In genomic region chr1:21814981-21815583, GRCh38 we compare ENCODE assay signal across 13 cellular contexts. TPM values are rescaled to one million over a fixed set of nuclear protein-coding genes. Genes with fewer than 3 reads are reported as not detected.
A peak's percentile ranks its signal among the peaks of the same experiment; 100 is the strongest.
DNase-seq lines count a peak whose midpoint lies in the region; ATAC-seq, FAIRE-seq and TF ChIP-seq lines count a peak whose summit lies in the region.
"Had no signal": no experiment of that assay in that cellular context is flagged by ENCODE, and none has a peak within 500 bp of the region (broad histone marks: within the 10 kb centered on the region; RNA-seq: fewer than 3 reads in every experiment).

No MANE protein-coding gene starts in this region.

- peak overlapping the region in 6 of 7 donors; percentile 14 to 69 (median 54) for H3K4me3 Mint-ChIP-seq in CD8-positive, alpha-beta memory T cell
- H3K4me3 Mint-ChIP-seq in natural killer cell treated with Interleukin-12 subunit alpha and Interleukin-12 subunit beta and Interleukin-15 and Interleukin-18, amount 100 ng/mL, for 72 hours = peak overlapping the region; percentile 91

- H3K4me3 ChIP-seq in CD8-positive, alpha-beta memory T cell (ENCODE audit: low read length) = no peak overlapping the region
- H3K4me3 ChIP-seq in H7 (ENCODE audit: insufficient read depth, low read depth, low read length) (peak overlapping the region; percentile 73), bronchial epithelial cell (ENCODE audit: low read depth, low read length) (no peak overlapping the region)

- peaks cover 16 to 31% of the 10 kb centered on the region in 2 donors for H3K27me3 Mint-ChIP-seq in CD8-positive, alpha-beta memory T cell
- H3K27me3 Mint-ChIP-seq in natural killer cell treated with Interleukin-12 subunit alpha and Interleukin-12 subunit beta and Interleukin-15 and Interleukin-18, amount 100 ng/mL, for 72 hours = peaks cover 4 to 8% of the 10 kb centered on the region in 2 donors

- peaks cover 5 to 10% (median 9%) of the 10 kb centered on the region in 3 donors for H3K4me1 Mint-ChIP-seq in CD8-positive, alpha-beta memory T cell
- H3K4me1 Mint-ChIP-seq in natural killer cell treated with Interleukin-12 subunit alpha and Interleukin-12 subunit beta and Interleukin-15 and Interleukin-18, amount 100 ng/mL, for 72 hours (ENCODE audit: low read depth in 2 of 2) = peaks cover 7 to 16% of the 10 kb centered on the region in 2 donors

- peak overlapping the region in 1 of 8 donors; percentile 6 for H3K27ac Mint-ChIP-seq in CD8-positive, alpha-beta memory T cell
- peak overlapping the region in 1 of 2 donors; percentile 34 for H3K27ac Mint-ChIP-seq in natural killer cell treated with Interleukin-12 subunit alpha and Interleukin-12 subunit beta and Interleukin-15 and Interleukin-18, amount 100 ng/mL, for 72 hours

- no peaks in the 10 kb centered on the region for H3K9me3 ChIP-seq in CD8-positive, alpha-beta memory T cell (ENCODE audit: low read length)

- CTCF ChIA-PET in CD8-positive, alpha-beta memory T cell (lab: Charles Lee) = no interaction called here

- FAIRE-seq in bronchial epithelial cell (lab: Jason Lieb, UNC) = peak; percentile 68

- ATAC-seq in natural killer cell treated with Interleukin-12 subunit alpha and Interleukin-12 subunit beta and Interleukin-15 and Interleukin-18, amount 100 ng/mL, for 72 hours = peak; percentile 31 to 56

- peaks cover 0 to 3% (median 0%) of the 10 kb centered on the region in 3 donors for H3K36me3 Mint-ChIP-seq in CD8-positive, alpha-beta memory T cell
- H3K36me3 Mint-ChIP-seq in natural killer cell treated with Interleukin-12 subunit alpha and Interleukin-12 subunit beta and Interleukin-15 and Interleukin-18, amount 100 ng/mL, for 72 hours = no peaks in the 10 kb centered on the region

- TF ChIP-seq CTCF in bronchial epithelial cell (IDR thresholded peaks at IDR 0.05; ENCODE audit: insufficient read depth, low read length, severe bottlenecking) = no peak

- no peak overlapping the region for H3K27ac ChIP-seq in CD8-positive, alpha-beta memory T cell (ENCODE audit: low read depth, low read length)

- no peak for DNase-seq in CD8-positive, alpha-beta memory T cell
- peak; percentile 19 for DNase-seq in H7
- no peak for DNase-seq in bronchial epithelial cell (ENCODE audit: low read depth)
- no peak for DNase-seq in natural killer cell treated with Interleukin-12 subunit alpha and Interleukin-12 subunit beta and Interleukin-15 and Interleukin-18, amount 100 ng/mL, for 72 hours (ENCODE audit: low spot score)
- no peak for DNase-seq in NCI-H2029 (lab: John Stamatoyannopoulos, UW)
- DNase-seq in superior temporal gyrus (ENCODE audit: extremely low spot score) = no peak
- DNase-seq in kidney tubule cell (ENCODE audit: low spot score) = no peak
- DNase-seq in CD1c-positive myeloid dendritic cell (ENCODE audit: extremely low spot score) = no peak
- DNase-seq: amniotic stem cell, NCI-H345, SHP77 had no signal

- peaks cover 0 to 4% (median 2%) of the 10 kb centered on the region in 5 donors for H3K9me3 Mint-ChIP-seq in CD8-positive, alpha-beta memory T cell
- peaks cover 4% of the 10 kb centered on the region for H3K9me3 Mint-ChIP-seq in natural killer cell treated with Interleukin-12 subunit alpha and Interleukin-12 subunit beta and Interleukin-15 and Interleukin-18, amount 100 ng/mL, for 72 hours

- H3K36me3 ChIP-seq in CD8-positive, alpha-beta memory T cell (ENCODE audit: insufficient read depth, low read length) = no peaks in the 10 kb centered on the region
- H3K36me3 ChIP-seq in H7 (replicated peaks; ENCODE audit: control insufficient read depth, insufficient read depth, low read length) = no peaks in the 10 kb centered on the region
- no peaks in the 10 kb centered on the region for H3K36me3 ChIP-seq in bronchial epithelial cell (ENCODE audit: control insufficient read depth, insufficient read depth, low read length)

- H3K27me3 ChIP-seq in CD8-positive, alpha-beta memory T cell (ENCODE audit: insufficient read depth, low read length, poor library complexity, severe bottlenecking) = peaks cover 6% of the 10 kb centered on the region
- no peaks in the 10 kb centered on the region; the same call in 1 of the 2 replicates for H3K27me3 ChIP-seq in H7 (ENCODE audit: control insufficient read depth, insufficient read depth, low read length)
- no peaks in the 10 kb centered on the region for H3K27me3 ChIP-seq in bronchial epithelial cell (ENCODE audit: control insufficient read depth, insufficient read depth, low read length)

- no peaks in the 10 kb centered on the region for H3K4me1 ChIP-seq in CD8-positive, alpha-beta memory T cell (ENCODE audit: insufficient read depth, low read length)

- POLR2A ChIA-PET in CD8-positive, alpha-beta memory T cell (lab: Charles Lee) = no interaction called here

RNA-seq across cellular contexts. Expression of gene LDLRAD2, which starts 3.0 kb away (rescaled TPM):
- total RNA-seq in CD8-positive, alpha-beta memory T cell = not detected
- not detected for polyA plus RNA-seq in CD8-positive, alpha-beta memory T cell
- 0.97 and 1.3 TPM in 2 replicates for total RNA-seq in H7 (2014; rRNA removed; shearing (Covaris generic))
- total RNA-seq in bronchial epithelial cell = under 0.01 TPM in 1 of 2 replicates, not detected in the other
- total RNA-seq in natural killer cell treated with Interleukin-12 subunit alpha and Interleukin-12 subunit beta and Interleukin-15 and Interleukin-18, amount 100 ng/mL, for 72 hours = not detected
- total RNA-seq: LHCN-M2, subcutaneous adipose tissue had no signal

RNA-seq across cellular contexts. Expression of gene USP48, which starts 32.1 kb away (rescaled TPM):
- 10 to 100 TPM; 60.6 to 61.5 TPM for total RNA-seq in CD8-positive, alpha-beta memory T cell
- 41.4 TPM for polyA plus RNA-seq in CD8-positive, alpha-beta memory T cell
- 37.1 and 62.3 TPM in 2 replicates for total RNA-seq in H7 (2014; rRNA removed; shearing (Covaris generic))
- 23.4 and 29.6 TPM in 2 replicates for total RNA-seq in bronchial epithelial cell
- total RNA-seq in natural killer cell treated with Interleukin-12 subunit alpha and Interleukin-12 subunit beta and Interleukin-15 and Interleukin-18, amount 100 ng/mL, for 72 hours = 100 to 1,000 TPM in 1 of 2 donors, 10 to 100 TPM in 1; 72.8 to 130 TPM
